8 cellular contexts compared by ENCODE assay signal in genomic region chr1:220689696-220690095, GRCh38. TPM values are rescaled to one million over a fixed set of nuclear protein-coding genes. Genes with fewer than 3 reads are reported as not detected.
A peak's percentile ranks its signal among the peaks of the same experiment; 100 is the strongest.
DNase-seq lines count a peak whose midpoint lies in the region; ATAC-seq and TF ChIP-seq lines count a peak whose summit lies in the region.

No MANE protein-coding gene starts in this region.

- no peak for ATAC-seq in WTC11
- ATAC-seq in GM19328 (IDR thresholded peaks at IDR 0.05; ENCODE audit: unreplicated experiment), result no peak
- ATAC-seq in HG03521 (IDR thresholded peaks at IDR 0.05; ENCODE audit: unreplicated experiment), result no peak

- no peaks in the 10 kb centered on the region for H3K9me3 Mint-ChIP-seq in WTC11

- peak; percentile 76 for DNase-seq in DMS79 treated with DMSO at 0.1 percent for 48 hours (lab: John Stamatoyannopoulos, UW)
- DNase-seq in WTC11 (ENCODE audit: low spot score), result no peak
- DNase-seq in foreskin fibroblast, result no peak
- no peak for DNase-seq in retinal pigment epithelial cell (ENCODE audit: low read depth)
- DNase-seq in hepatic stellate cell (ENCODE audit: low spot score), result no peak
- no peak for DNase-seq in GM10248 (ENCODE audit: extremely low spot score)

- H3K27ac Mint-ChIP-seq in WTC11, result no peak overlapping the region

- H3K4me3 ChIP-seq in foreskin fibroblast (ENCODE audit: low read depth in 1 of 2, low read length in 2 of 2) (peak overlapping the region; percentile 53 to 55), retinal pigment epithelial cell (ENCODE audit: low read length) (peak overlapping the region; percentile 60)

- CTCF ChIA-PET in WTC11 (lab: Charles Lee), result interaction anchor here (0.9 to 1.3 kb wide), 3 partner anchors 44 to 87 kb away, joined by 3 to 11 read pairs (median 4); partner anchors contain the start of gene MTARC2
- CTCF ChIA-PET in GM10248 (lab: Yijun Ruan, JAX), result interaction anchor here (0.9 to 1.1 kb wide), 2 partner anchors 25 to 408 kb away, joined by 3 read pairs; no protein-coding TSS in a partner anchor

- TF ChIP-seq CTCF in WTC11 (IDR thresholded peaks at IDR 0.05), result no peak
- no peak for TF ChIP-seq CTCF in foreskin fibroblast (IDR thresholded peaks at IDR 0.05; ENCODE audit: low read depth, low read length)
- no peak for TF ChIP-seq CTCF in retinal pigment epithelial cell (conservative IDR thresholded peaks at IDR 0.05; ENCODE audit: low read depth, low read length)
- TF ChIP-seq CTCF in GM10248 (IDR thresholded peaks at IDR 0.05; ENCODE audit: control extremely low read depth, extremely low read depth, low read depth, missing control alignments), result no peak

- POLR2A ChIA-PET in WTC11 (lab: Charles Lee), result no interaction called here
- POLR2A ChIA-PET in GM10248 (lab: Yijun Ruan, JAX), result no interaction called here

- H3K4me3 Mint-ChIP-seq in WTC11, result peak overlapping the region; percentile 93

- no peaks in the 10 kb centered on the region for H3K36me3 Mint-ChIP-seq in WTC11

- H3K4me1 Mint-ChIP-seq in WTC11, result peaks cover 15% of the 10 kb centered on the region

- peaks cover 28% of the 10 kb centered on the region for H3K27me3 Mint-ChIP-seq in WTC11 (ENCODE audit: low read depth)

TF ChIP-seq in WTC11, 78 proteins besides CTCF, POLR2A, EP300 and RAD21:
- TF ChIP-seq SOX15 (CRISPR knock-in tag; IDR thresholded peaks at IDR 0.05) (no peak), AFF4 (CRISPR knock-in tag; IDR thresholded peaks at IDR 0.05; ENCODE audit: borderline replicate concordance) (peak; percentile 19; the same call in 1 of the 2 replicates)

RNA-seq across cellular contexts. Expression of gene C1orf115, which starts 0.5 kb away (rescaled TPM):
- total RNA-seq in WTC11 (2021), result 10.0 to 11.5 TPM (median 11.1 TPM) in 3 replicates

RNA-seq across cellular contexts. Expression of gene MTARC2, which starts 58.4 kb away (rescaled TPM):
- 12.5 to 15.5 TPM (median 15.2 TPM) in 3 replicates for total RNA-seq in WTC11 (2021)
